In the genomic region with DNA sequence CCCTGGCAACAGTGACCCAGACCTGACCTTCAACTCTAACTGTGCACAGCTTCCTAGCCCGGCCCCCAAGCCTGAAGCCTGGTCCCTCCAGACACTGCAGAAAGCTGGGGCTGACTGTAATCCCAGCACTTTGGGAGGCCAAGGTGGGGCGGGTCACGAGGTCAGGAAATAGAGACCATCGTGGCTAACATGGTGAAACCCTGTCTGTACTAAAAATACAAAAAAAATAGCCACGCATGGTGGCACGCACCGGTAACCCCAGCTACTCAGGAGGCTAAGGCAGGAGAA, we compare ENCODE assay signal across 17 cellular contexts. TPM values are rescaled to one million over a fixed set of nuclear protein-coding genes. Genes with fewer than 3 reads are reported as not detected.
DNase-seq lines count a peak whose midpoint lies in the region; ATAC-seq and TF ChIP-seq lines count a peak whose summit lies in the region.
"Had no signal": no experiment of that assay in that cellular context is flagged by ENCODE, and none has a peak within 500 bp of the region (broad histone marks: within the 10 kb centered on the region; RNA-seq: fewer than 3 reads in every experiment).

No MANE protein-coding gene starts in this region.

- no peak for TF ChIP-seq POLR2A in Peyer's patch (IDR thresholded peaks at IDR 0.05)

- H3K36me3 Mint-ChIP-seq in naive thymus-derived CD4-positive, alpha-beta T cell = peaks cover 0 to 13% (median 0%) of the 10 kb centered on the region in 5 donors
- H3K36me3 Mint-ChIP-seq: CD14-positive monocyte; CD8-positive, alpha-beta memory T cell had no signal

- POLR2A ChIA-PET in naive thymus-derived CD4-positive, alpha-beta T cell (lab: Charles Lee) = interaction anchor here (0.6 kb wide), 1 partner anchor 16 kb away, joined by 4 read pairs; no protein-coding TSS in a partner anchor

- H3K4me3 ChIP-seq in left ventricle myocardium inferior (no peak overlapping the region), Peyer's patch (no peak overlapping the region)
- H3K4me3 ChIP-seq in BLaER1 treated with 17β-estradiol and CSF1 and Interleukin-3, amounts not matched to agents 10 nM and 100 nM = no peak overlapping the region
- no peak overlapping the region for H3K4me3 ChIP-seq in naive thymus-derived CD4-positive, alpha-beta T cell (ENCODE audit: low read length)
- H3K4me3 ChIP-seq: GM12878, HAP-1 had no signal

- peak; percentile 13 for DNase-seq in left ventricle myocardium inferior
- no peak for DNase-seq in Right ventricle myocardium inferior (ENCODE audit: missing footprints)
- DNase-seq in naive thymus-derived CD4-positive, alpha-beta T cell = no peak
- no peak for DNase-seq in Peyer's patch
- DNase-seq: CD4-positive, alpha-beta T cell; DMS 273 treated with DMSO at 0.1 percent for 48 hours; DMS79; EL; GDM1; GOT3; HFFc6 had no signal

- CTCF ChIA-PET in naive thymus-derived CD4-positive, alpha-beta T cell (lab: Charles Lee) = no interaction called here

- intact Hi-C loops in left ventricle myocardium inferior (cut with micrococcal nuclease) = no loop called here
- intact Hi-C loops in Right ventricle myocardium inferior (cut with DNase I) = no loop called here
- intact Hi-C loops in naive thymus-derived CD4-positive, alpha-beta T cell (cut with micrococcal nuclease) = no loop called here

- no peaks in the 10 kb centered on the region for H3K36me3 ChIP-seq in left ventricle myocardium inferior
- no peaks in the 10 kb centered on the region for H3K36me3 ChIP-seq in BLaER1 treated with 17β-estradiol and CSF1 and Interleukin-3, amounts not matched to agents 10 nM and 100 nM
- no peaks in the 10 kb centered on the region for H3K36me3 ChIP-seq in naive thymus-derived CD4-positive, alpha-beta T cell (ENCODE audit: control insufficient read depth in 2 of 3, insufficient read depth in 3 of 3, low read length in 3 of 3)
- no peaks in the 10 kb centered on the region for H3K36me3 ChIP-seq in Peyer's patch
- H3K36me3 ChIP-seq: HAP-1 had no signal

- ATAC-seq in Right ventricle myocardium inferior (no peak), GM21360 (IDR thresholded peaks at IDR 0.05; ENCODE audit: unreplicated experiment) (no peak)
- ATAC-seq in naive thymus-derived CD4-positive, alpha-beta T cell = peak; percentile 18
- ATAC-seq: GM12878 had no signal

- H3K27ac ChIP-seq in left ventricle myocardium inferior (replicated peaks) = no peak overlapping the region
- H3K27ac ChIP-seq in BLaER1 treated with 17β-estradiol and CSF1 and Interleukin-3, amounts not matched to agents 10 nM and 100 nM = no peak overlapping the region
- H3K27ac ChIP-seq in naive thymus-derived CD4-positive, alpha-beta T cell (ENCODE audit: low read depth, low read length) = no peak overlapping the region
- no peak overlapping the region for H3K27ac ChIP-seq in Peyer's patch

- no peaks in the 10 kb centered on the region for H3K4me1 Mint-ChIP-seq in naive thymus-derived CD4-positive, alpha-beta T cell
- H3K4me1 Mint-ChIP-seq: CD14-positive monocyte; CD8-positive, alpha-beta memory T cell had no signal

- no peaks in the 10 kb centered on the region for H3K27me3 ChIP-seq in left ventricle myocardium inferior (ENCODE audit: low read depth)
- H3K27me3 ChIP-seq in BLaER1 treated with 17β-estradiol and CSF1 and Interleukin-3, amounts not matched to agents 10 nM and 100 nM = no peaks in the 10 kb centered on the region
- H3K27me3 ChIP-seq in naive thymus-derived CD4-positive, alpha-beta T cell (ENCODE audit: control insufficient read depth in 2 of 2, insufficient read depth in 2 of 2, low read length in 2 of 2) = no peaks in the 10 kb centered on the region
- no peaks in the 10 kb centered on the region for H3K27me3 ChIP-seq in Peyer's patch

- peaks cover 0 to 11% (median 0%) of the 10 kb centered on the region in 5 donors for H3K27me3 Mint-ChIP-seq in naive thymus-derived CD4-positive, alpha-beta T cell
- H3K27me3 Mint-ChIP-seq: CD4-positive, alpha-beta T cell; CD8-positive, alpha-beta memory T cell had no signal

- no peak overlapping the region for H3K9ac ChIP-seq in BLaER1 treated with 17β-estradiol and CSF1 and Interleukin-3, amounts not matched to agents 10 nM and 100 nM

- no peaks in the 10 kb centered on the region; a peak in 1 of 22 replicates for H4K20me1 ChIP-seq in BLaER1 treated with 17β-estradiol and CSF1 and Interleukin-3, amounts not matched to agents 10 nM and 100 nM

- peak overlapping the region in 7 of 11 experiments; percentile 0 to 65 (median 47); a peak in 12 of 22 replicates for H3K4me2 ChIP-seq in BLaER1 treated with 17β-estradiol and CSF1 and Interleukin-3, amounts not matched to agents 10 nM and 100 nM

- no peak overlapping the region for H3K4me3 Mint-ChIP-seq in naive thymus-derived CD4-positive, alpha-beta T cell
- H3K4me3 Mint-ChIP-seq: CD14-positive monocyte; CD4-positive, alpha-beta T cell; CD8-positive, alpha-beta memory T cell; HFFc6 had no signal

- no peak for TF ChIP-seq CTCF in left ventricle myocardium inferior (IDR thresholded peaks at IDR 0.05; ENCODE audit: borderline replicate concordance)
- no peak for TF ChIP-seq CTCF in Peyer's patch (IDR thresholded peaks at IDR 0.05)

- H3K4me1 ChIP-seq in left ventricle myocardium inferior (peaks cover 5% of the 10 kb centered on the region), Peyer's patch (no peaks in the 10 kb centered on the region)
- H3K4me1 ChIP-seq in BLaER1 treated with 17β-estradiol and CSF1 and Interleukin-3, amounts not matched to agents 10 nM and 100 nM = peaks cover 0 to 27% (median 23%) of the 10 kb centered on the region in 10 experiments; a peak in 13 of 20 replicates
- H3K4me1 ChIP-seq in naive thymus-derived CD4-positive, alpha-beta T cell (ENCODE audit: control insufficient read depth in 2 of 2, insufficient read depth in 2 of 2, low read length in 2 of 2) = no peaks in the 10 kb centered on the region
- H3K4me1 ChIP-seq: HAP-1 had no signal

- H3K9me3 ChIP-seq in left ventricle myocardium inferior (replicated peaks) (peaks cover 33% of the 10 kb centered on the region), Peyer's patch (no peaks in the 10 kb centered on the region)
- H3K9me3 ChIP-seq in BLaER1 treated with 17β-estradiol and CSF1 and Interleukin-3, amounts not matched to agents 10 nM and 100 nM (replicated peaks in 1 of 11) = peaks cover 10 to 26% (median 12%) of the 10 kb centered on the region in 11 experiments
- peaks cover 0 to 10% (median 0%) of the 10 kb centered on the region in 3 experiments for H3K9me3 ChIP-seq in naive thymus-derived CD4-positive, alpha-beta T cell (ENCODE audit: control insufficient read depth in 2 of 3, low read length in 3 of 3)

- peaks cover 0 to 24% (median 14%) of the 10 kb centered on the region in 11 donors for H3K9me3 Mint-ChIP-seq in naive thymus-derived CD4-positive, alpha-beta T cell

- H3K27ac Mint-ChIP-seq in naive thymus-derived CD4-positive, alpha-beta T cell = no peak overlapping the region
- H3K27ac Mint-ChIP-seq: CD14-positive monocyte; CD4-positive, alpha-beta T cell; CD8-positive, alpha-beta memory T cell had no signal

RNA-seq across cellular contexts. Expression of gene ADAMTS2, which starts 35.9 kb away (rescaled TPM):
- total RNA-seq in left ventricle myocardium inferior (4.6 TPM), Right ventricle myocardium inferior (3.7 TPM), Peyer's patch (10 to 100 TPM in 2 of 4 donors, 1 to 10 TPM in 2; 5.3 to 90.0 (median 9.5) TPM)
- not detected for total RNA-seq in naive thymus-derived CD4-positive, alpha-beta T cell
- not detected for polyA plus RNA-seq in naive thymus-derived CD4-positive, alpha-beta T cell
- total RNA-seq: CD4-positive, alpha-beta T cell; CD8-positive, alpha-beta memory T cell had no signal
- polyA plus RNA-seq: CD8-positive, alpha-beta memory T cell had no signal
